ENCODE assay signal across 10 cellular contexts in genomic region chr21:45818276-45818903, GRCh38.
DNase-seq lines count a peak whose midpoint lies in the region; ATAC-seq and TF ChIP-seq lines count a peak whose summit lies in the region.
"Had no signal": no experiment of that assay in that cellular context is flagged by ENCODE, and none has a peak within 500 bp of the region (broad histone marks: within the 10 kb centered on the region; RNA-seq: fewer than 3 reads in every experiment).

No MANE protein-coding gene starts in this region.

- H2AK5ac ChIP-seq in H9 (ENCODE audit: insufficient read length, low read length), result no peak overlapping the region

- no peak overlapping the region for H3K27ac ChIP-seq in H9 (ENCODE audit: insufficient read length, low read depth, low read length)
- H3K27ac ChIP-seq: SK-N-MC had no signal

- H3K4me3 Mint-ChIP-seq in H9, result no peak overlapping the region
- H3K4me3 Mint-ChIP-seq: dendritic cell treated with granulocyte-macrophage colony-stimulating factor and Interleukin-4, amounts not matched to agents 40 ng/mL and 50 ng/mL, for 4 days had no signal

- no peak overlapping the region for H2BK120ac ChIP-seq in H9 (ENCODE audit: low read depth, low read length, poor library complexity, severe bottlenecking)

- no peak overlapping the region for H3K14ac ChIP-seq in H9 (ENCODE audit: insufficient read depth, low read length)

- H3K23ac ChIP-seq in H9 (ENCODE audit: insufficient read length, low read depth, low read length), result no peak overlapping the region

- ATAC-seq in GM21529 (IDR thresholded peaks at IDR 0.05; ENCODE audit: unreplicated experiment) (peak; percentile 28), HG03571 (IDR thresholded peaks at IDR 0.05; ENCODE audit: unreplicated experiment) (no peak), GM21786 (IDR thresholded peaks at IDR 0.05; ENCODE audit: unreplicated experiment) (no peak)

- no peaks in the 10 kb centered on the region for H4K20me1 ChIP-seq in H9 (ENCODE audit: control insufficient read depth, insufficient read depth, insufficient read length)

- H3K79me2 ChIP-seq in H9 (ENCODE audit: insufficient read depth, low read length), result no peaks in the 10 kb centered on the region

- no peak overlapping the region for H3K4ac ChIP-seq in H9 (ENCODE audit: low read depth, low read length)

- H2AFZ ChIP-seq in H9 (ENCODE audit: low read length), result no peak overlapping the region

- H3K4me1 Mint-ChIP-seq in H9, result peaks cover 24 to 34% of the 10 kb centered on the region in 2 experiments

- DNase-seq in AG10803 (ENCODE audit: low read depth), result peak; percentile 87
- DNase-seq in SW480 (ENCODE audit: low spot score), result peak; percentile 65
- peak; percentile 71 for DNase-seq in fibroblast of the aortic adventitia (ENCODE audit: low read depth)
- DNase-seq in H9, result no peak
- no peak for DNase-seq in GM19238 (ENCODE audit: insufficient read length, low spot score)

- H3K18ac ChIP-seq in H9 (ENCODE audit: insufficient read length, low read depth, low read length), result no peak overlapping the region

- H3K9ac ChIP-seq in H9 (ENCODE audit: extremely low read depth, insufficient read length, low read length), result no peak overlapping the region

- no peak overlapping the region for H2BK15ac ChIP-seq in H9 (ENCODE audit: low read depth, low read length)

- H3K9me3 ChIP-seq in H9 (ENCODE audit: control insufficient read depth, low read depth, low read length), result no peaks in the 10 kb centered on the region

- H4K8ac ChIP-seq in H9 (replicated peaks; ENCODE audit: insufficient read length, low read depth, low read length), result no peak overlapping the region

- no peak overlapping the region for H3K4me2 ChIP-seq in H9 (ENCODE audit: insufficient read depth, insufficient read length, low read length)

- H3K36me3 Mint-ChIP-seq in H9 (ENCODE audit: insufficient read depth in 1 of 3, low read depth in 3 of 3), result no peaks in the 10 kb centered on the region

- H3K27me3 ChIP-seq in H9 (ENCODE audit: insufficient read depth, low read length), result no peaks in the 10 kb centered on the region

- H3T11ph ChIP-seq in H9 (ENCODE audit: low read length), result no peak overlapping the region

- no peaks in the 10 kb centered on the region for H3K79me1 ChIP-seq in H9 (ENCODE audit: insufficient read depth, low read depth, low read length, poor library complexity, severe bottlenecking)

- H3K4me1 ChIP-seq in H9 (ENCODE audit: insufficient read depth, low read length), result no peaks in the 10 kb centered on the region

- no peak overlapping the region for H2BK12ac ChIP-seq in H9 (ENCODE audit: insufficient read length, low read depth, low read length)

- H3K23me2 ChIP-seq in H9 (ENCODE audit: insufficient read length, low read depth, low read length, poor library complexity, severe bottlenecking), result peaks cover 2% of the 10 kb centered on the region

- no peaks in the 10 kb centered on the region for H3K9me3 Mint-ChIP-seq in H9
- H3K9me3 Mint-ChIP-seq: dendritic cell treated with granulocyte-macrophage colony-stimulating factor and Interleukin-4, amounts not matched to agents 40 ng/mL and 50 ng/mL, for 4 days had no signal

- no peak overlapping the region for H4K91ac ChIP-seq in H9 (ENCODE audit: insufficient read length, low read depth, low read length)

- H3K27ac Mint-ChIP-seq in H9, result no peak overlapping the region
- H3K27ac Mint-ChIP-seq: dendritic cell treated with granulocyte-macrophage colony-stimulating factor and Interleukin-4, amounts not matched to agents 40 ng/mL and 50 ng/mL, for 4 days had no signal

- H3K27me3 Mint-ChIP-seq in H9 (ENCODE audit: low read depth), result no peaks in the 10 kb centered on the region; the same call in 1 of the 2 replicates
- H3K27me3 Mint-ChIP-seq: dendritic cell treated with granulocyte-macrophage colony-stimulating factor and Interleukin-4, amounts not matched to agents 40 ng/mL and 50 ng/mL, for 4 days had no signal

- no peak overlapping the region for H2BK5ac ChIP-seq in H9 (ENCODE audit: insufficient read length, low read length)

- TF ChIP-seq CTCF in AG10803 (conservative IDR thresholded peaks at IDR 0.05; ENCODE audit: low read length) (no peak), fibroblast of the aortic adventitia (IDR thresholded peaks at IDR 0.05; ENCODE audit: insufficient read depth, low read length) (no peak), H9 (conservative IDR thresholded peaks at IDR 0.05) (no peak)

- WGBS in H9 (ENCODE audit: extremely low coverage, insufficient read length, low lambda C conversion rate), result no CpG with 5 or more reads among the region's 11 CpGs

- no peak overlapping the region for H2BK20ac ChIP-seq in H9 (ENCODE audit: low read depth, low read length, poor library complexity, severe bottlenecking)

- no peak overlapping the region for H3K56ac ChIP-seq in H9 (ENCODE audit: insufficient read length, low read depth, low read length)

- no peak overlapping the region for H4K5ac ChIP-seq in H9 (ENCODE audit: insufficient read length, low read depth, low read length)

- H3K4me3 ChIP-seq in AG10803 (ENCODE audit: low read length) (no peak overlapping the region), fibroblast of the aortic adventitia (ENCODE audit: low read depth, low read length) (no peak overlapping the region)
- H3K4me3 ChIP-seq: SK-N-MC had no signal

Comparison
In these comparisons a context has a peak if more than half of its experiments do, and no peak if none do; other contexts are left out.
1. DNase-seq: peak in AG10803 (single experiment), SW480 (single experiment) and fibroblast of the aortic adventitia (single experiment); none in H9 (single experiment) and GM19238 (single experiment).